In genomic region chr12:12408265-12408690, GRCh38 we compare ENCODE assay signal across 19 cellular contexts. TPM values are rescaled to one million over a fixed set of nuclear protein-coding genes. Genes with fewer than 3 reads are reported as not detected.
A peak's percentile ranks its signal among the peaks of the same experiment; 100 is the strongest.
DNase-seq lines count a peak whose midpoint lies in the region; ATAC-seq, FAIRE-seq and TF ChIP-seq lines count a peak whose summit lies in the region.
"Had no signal": no experiment of that assay in that cellular context is flagged by ENCODE, and none has a peak within 500 bp of the region (broad histone marks: within the 10 kb centered on the region; RNA-seq: fewer than 3 reads in every experiment).

No MANE protein-coding gene starts in this region.

- H3K4me3 Mint-ChIP-seq in CD8-positive, alpha-beta T cell: no peak overlapping the region
- peak overlapping the region; percentile 3 for H3K4me3 Mint-ChIP-seq in T-helper 1 cell treated with Interleukin-12 subunit alpha and Interleukin-12 subunit beta and Interleukin-4 antibody, amounts not matched to agents 30 μg/mL and 1 μg/mL, for 36 hours
- no peak overlapping the region for H3K4me3 Mint-ChIP-seq in memory B cell
- H3K4me3 Mint-ChIP-seq: brain, mesothelial cell of epicardium had no signal

- H3K27me3 Mint-ChIP-seq in CD8-positive, alpha-beta T cell (ENCODE audit: low read depth): no peaks in the 10 kb centered on the region
- no peaks in the 10 kb centered on the region for H3K27me3 Mint-ChIP-seq in T-helper 1 cell treated with Interleukin-12 subunit alpha and Interleukin-12 subunit beta and Interleukin-4 antibody, amounts not matched to agents 30 μg/mL and 1 μg/mL, for 36 hours (ENCODE audit: low read depth)
- no peaks in the 10 kb centered on the region for H3K27me3 Mint-ChIP-seq in memory B cell

- TF ChIP-seq POLR2A in H54 (IDR thresholded peaks at IDR 0.05; ENCODE audit: low read depth, low read length): no peak

- CTCF ChIA-PET in CD8-positive, alpha-beta T cell (lab: Charles Lee): no interaction called here

- no peak for DNase-seq in CD8-positive, alpha-beta T cell
- DNase-seq in memory B cell (ENCODE audit: low spot score in 2 of 2) (no peak), posterior vena cava (ENCODE audit: low spot score) (no peak), H54 (ENCODE audit: insufficient read length, low spot score) (no peak), NCI-H345 treated with DMSO at 0.1 percent for 48 hours (lab: John Stamatoyannopoulos, UW; ENCODE audit: unreplicated experiment) (no peak)
- DNase-seq: head of caudate nucleus; NCI-H1105 treated with DMSO at 0.1 percent for 48 hours; occipital lobe; sigmoid colon; stimulated activated CD4-positive, alpha-beta T cell treated with anti-CD3 and anti-CD28 coated beads, Interleukin-2, amount 100 ng/mL, for 48 hours; thyroid gland had no signal

- peaks cover 14% of the 10 kb centered on the region for H3K4me1 ChIP-seq in CD8-positive, alpha-beta T cell (ENCODE audit: insufficient read depth, low read length)

- H3K9me3 ChIP-seq in CD8-positive, alpha-beta T cell (ENCODE audit: low read length): no peaks in the 10 kb centered on the region
- H3K9me3 ChIP-seq: esophagus muscularis mucosa, sigmoid colon, thyroid gland had no signal

- POLR2A ChIA-PET in CD8-positive, alpha-beta T cell (lab: Charles Lee): no interaction called here

- no peaks in the 10 kb centered on the region for H3K27me3 ChIP-seq in CD8-positive, alpha-beta T cell (ENCODE audit: insufficient read depth, low read length)
- H3K27me3 ChIP-seq: esophagus muscularis mucosa, sigmoid colon, thyroid gland had no signal

- no peak for FAIRE-seq in H54 (lab: Jason Lieb, UNC)
- FAIRE-seq: keratinocyte had no signal

- H3K36me3 Mint-ChIP-seq in CD8-positive, alpha-beta T cell: peaks cover 12% of the 10 kb centered on the region
- H3K36me3 Mint-ChIP-seq in T-helper 1 cell treated with Interleukin-12 subunit alpha and Interleukin-12 subunit beta and Interleukin-4 antibody, amounts not matched to agents 30 μg/mL and 1 μg/mL, for 36 hours (ENCODE audit: low read depth): peaks cover 23% of the 10 kb centered on the region
- peaks cover 14% of the 10 kb centered on the region for H3K36me3 Mint-ChIP-seq in memory B cell

- intact Hi-C loops in CD8-positive, alpha-beta T cell (cut with DNase I, micrococcal nuclease): loop anchor here in 1 of 2 experiments (5.0 kb wide), 1 partner anchor 34 kb away; no protein-coding TSS in a partner anchor
- intact Hi-C loops in posterior vena cava (cut with DNase I): no loop called here

- peak; percentile 34 for ATAC-seq in CD8-positive, alpha-beta T cell
- peak; percentile 59 for ATAC-seq in GM18909 (IDR thresholded peaks at IDR 0.05; ENCODE audit: poor library complexity, unreplicated experiment)
- ATAC-seq in memory B cell (ENCODE audit: low read depth): no peak
- ATAC-seq: HCT116, Right ventricle myocardium inferior had no signal

- no peaks in the 10 kb centered on the region for H3K9me3 Mint-ChIP-seq in CD8-positive, alpha-beta T cell
- peaks cover 20% of the 10 kb centered on the region for H3K9me3 Mint-ChIP-seq in T-helper 1 cell treated with Interleukin-12 subunit alpha and Interleukin-12 subunit beta and Interleukin-4 antibody, amounts not matched to agents 30 μg/mL and 1 μg/mL, for 36 hours
- no peaks in the 10 kb centered on the region for H3K9me3 Mint-ChIP-seq in memory B cell

- H3K27ac ChIP-seq in CD8-positive, alpha-beta T cell (ENCODE audit: low read depth, low read length): no peak overlapping the region
- H3K27ac ChIP-seq: esophagus muscularis mucosa, sigmoid colon, thyroid gland had no signal

- peak overlapping the region; percentile 3 for H3K27ac Mint-ChIP-seq in CD8-positive, alpha-beta T cell
- peak overlapping the region; percentile 16 for H3K27ac Mint-ChIP-seq in T-helper 1 cell treated with Interleukin-12 subunit alpha and Interleukin-12 subunit beta and Interleukin-4 antibody, amounts not matched to agents 30 μg/mL and 1 μg/mL, for 36 hours
- peak overlapping the region; percentile 25 for H3K27ac Mint-ChIP-seq in memory B cell
- H3K27ac Mint-ChIP-seq: brain, mesothelial cell of epicardium had no signal

- no peak for TF ChIP-seq CTCF in CD8-positive, alpha-beta T cell (IDR thresholded peaks at IDR 0.05)

- H3K4me1 Mint-ChIP-seq in CD8-positive, alpha-beta T cell (ENCODE audit: low read depth): peaks cover 40% of the 10 kb centered on the region
- H3K4me1 Mint-ChIP-seq in T-helper 1 cell treated with Interleukin-12 subunit alpha and Interleukin-12 subunit beta and Interleukin-4 antibody, amounts not matched to agents 30 μg/mL and 1 μg/mL, for 36 hours (ENCODE audit: low read depth): peaks cover 18% of the 10 kb centered on the region
- peaks cover 13% of the 10 kb centered on the region for H3K4me1 Mint-ChIP-seq in memory B cell
- H3K4me1 Mint-ChIP-seq: brain had no signal

- H3K4me3 ChIP-seq in CD8-positive, alpha-beta T cell (ENCODE audit: low read depth, low read length): no peak overlapping the region
- H3K4me3 ChIP-seq: esophagus muscularis mucosa, sigmoid colon, thyroid gland had no signal

- H3K36me3 ChIP-seq in CD8-positive, alpha-beta T cell (ENCODE audit: insufficient read depth, low read length): no peaks in the 10 kb centered on the region
- H3K36me3 ChIP-seq: esophagus muscularis mucosa, sigmoid colon, thyroid gland had no signal

RNA-seq across cellular contexts. Expression of gene BORCS5, which starts 51.4 kb away (rescaled TPM):
- 10 to 100 TPM; 33.8 to 38.8 TPM for total RNA-seq in CD8-positive, alpha-beta T cell
- 10 to 100 TPM; 11.6 to 17.9 TPM for total RNA-seq in posterior vena cava

RNA-seq across cellular contexts. Expression of gene MANSC1, which starts 58.2 kb away (rescaled TPM):
- total RNA-seq in CD8-positive, alpha-beta T cell: not detected
- 10 to 100 TPM; 20.3 to 23.2 TPM for total RNA-seq in posterior vena cava

Comparison
In these comparisons a context has a peak if more than half of its experiments do, and no peak if none do; other contexts are left out.
1. RNA of gene MANSC1, which starts 58.2 kb away (total RNA-seq): 20.3 to 23.2 TPM in posterior vena cava; not detected in CD8-positive, alpha-beta T cell; every median in the first group is over 10 times any median in the second.
2. Peak in every context shown above with its lines, with median percentiles within 50 percentile points of each other: H3K27ac Mint-ChIP-seq.